Comparison of ENCODE assay signal across 20 cellular contexts in the genomic region with DNA sequence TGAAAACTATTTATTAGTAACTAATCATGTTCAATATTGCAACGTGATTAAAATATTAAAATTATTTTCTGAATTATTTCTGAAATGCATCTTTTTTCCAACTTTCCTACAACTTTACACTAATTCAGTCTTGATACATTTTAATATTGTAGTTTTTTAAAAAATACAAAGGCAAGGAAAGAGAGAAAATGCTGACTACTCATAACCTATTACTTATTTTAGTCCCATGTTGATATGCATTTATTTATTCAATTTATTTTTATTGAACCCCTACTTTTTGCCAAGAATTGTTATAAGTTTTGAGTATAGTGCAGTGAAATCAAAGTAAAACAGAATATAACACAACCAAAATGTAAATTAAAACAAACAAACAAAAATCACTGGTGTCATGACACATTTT.
DNase-seq lines count a peak whose midpoint lies in the region; ATAC-seq, FAIRE-seq and TF ChIP-seq lines count a peak whose summit lies in the region.
"Had no signal": no experiment of that assay in that cellular context is flagged by ENCODE, and none has a peak within 500 bp of the region (broad histone marks: within the 10 kb centered on the region; RNA-seq: fewer than 3 reads in every experiment).

No MANE protein-coding gene starts in this region.

- TF ChIP-seq POLR2A in HepG2 (IDR thresholded peaks at IDR 0.05; ENCODE audit: insufficient read depth in 1 of 2, low read depth in 2 of 2, low read length in 2 of 2) (no peak), right lobe of liver (IDR thresholded peaks at IDR 0.05) (no peak), IMR-90 (IDR thresholded peaks at IDR 0.05; ENCODE audit: low read depth, low read length) (no peak)

- dilution Hi-C loops in IMR-90 (cut with HindIII; ENCODE audit: low sequenced_read_pairs, unreplicated experiment), result no loop called here

- H3K4me1 ChIP-seq in HepG2 (ENCODE audit: insufficient read depth, low read length) (no peaks in the 10 kb centered on the region), right lobe of liver (no peaks in the 10 kb centered on the region), IMR-90 (ENCODE audit: control insufficient read depth, insufficient read depth, low read length) (no peaks in the 10 kb centered on the region)
- H3K4me1 ChIP-seq: BLaER1 treated with 17β-estradiol and CSF1 and Interleukin-3, amounts not matched to agents 10 nM and 100 nM; Caco-2 had no signal

- no peak overlapping the region for H2AK5ac ChIP-seq in IMR-90 (ENCODE audit: low read depth, low read length)

- no peak overlapping the region for H3K56ac ChIP-seq in IMR-90 (ENCODE audit: extremely low read depth, insufficient read depth, low read length)

- H4K20me1 ChIP-seq in HepG2 (ENCODE audit: insufficient read depth, low read length) (no peaks in the 10 kb centered on the region), IMR-90 (ENCODE audit: insufficient read depth, low read length) (no peaks in the 10 kb centered on the region)
- H4K20me1 ChIP-seq: BLaER1 treated with 17β-estradiol and CSF1 and Interleukin-3, amounts not matched to agents 10 nM and 100 nM had no signal

- H3K4me3 ChIP-seq in HepG2 (replicated peaks in 1 of 3; ENCODE audit: insufficient read depth in 1 of 3, low read depth in 2 of 3, low read length in 3 of 3) (no peak overlapping the region), right lobe of liver (no peak overlapping the region), IMR-90 (ENCODE audit: insufficient read depth, low read depth, low read length) (no peak overlapping the region)
- H3K4me3 ChIP-seq: BLaER1 treated with 17β-estradiol and CSF1 and Interleukin-3, amounts not matched to agents 10 nM and 100 nM had no signal

- no peak for TF ChIP-seq RAD21 in HepG2 (CRISPR knock-in tag; IDR thresholded peaks at IDR 0.05)
- TF ChIP-seq RAD21 in IMR-90 (IDR thresholded peaks at IDR 0.05; ENCODE audit: low read length), result no peak

- DNase-seq in HepG2 (ENCODE audit: low spot score) (no peak), right lobe of liver (no peak), IMR-90 (no peak), activated gamma-delta T cell (lab: John Stamatoyannopoulos, UW) (no peak)
- no peak for DNase-seq in activated T-helper 2 cell treated with anti-CD3 and anti-CD28 coated beads, Interferon-gamma antibody, Interleukin-2, Interleukin-4, amounts not matched to agents 10 μg/mL and 5 μg/mL and 100 μg/mL, durations not matched to agents 14 hours and 24 hours and 36 hours (ENCODE audit: low spot score)
- DNase-seq: AML-193; Caco-2; Calu3; CD4-positive, alpha-beta T cell; CD8-positive, alpha-beta T cell; DMS79 treated with DMSO at 0.1 percent for 48 hours; GF-D8 had no signal

- H3K36me3 ChIP-seq in HepG2 (replicated peaks in 1 of 2; ENCODE audit: control insufficient read depth in 1 of 2, insufficient read depth in 2 of 2, low read length in 2 of 2) (no peaks in the 10 kb centered on the region), right lobe of liver (no peaks in the 10 kb centered on the region), IMR-90 (ENCODE audit: control insufficient read depth, insufficient read depth, low read length) (no peaks in the 10 kb centered on the region)
- H3K36me3 ChIP-seq: BLaER1 treated with 17β-estradiol and CSF1 and Interleukin-3, amounts not matched to agents 10 nM and 100 nM had no signal

- TF ChIP-seq CTCF in HepG2 (CRISPR knock-in tag; IDR thresholded peaks at IDR 0.05) (no peak), right lobe of liver (IDR thresholded peaks at IDR 0.05) (no peak), IMR-90 (conservative IDR thresholded peaks at IDR 0.05; ENCODE audit: low read depth, low read length) (no peak)

- 1% methylated on average over 1 of the region's 1 CpG for WGBS in HepG2 (ENCODE audit: low lambda C conversion rate)
- 57% methylated on average over 1 of the region's 1 CpG for WGBS in right lobe of liver (ENCODE audit: insufficient coverage, low coverage, low lambda C conversion rate, missing lambda C conversion rate)
- WGBS in IMR-90 (ENCODE audit: extremely low coverage in 2 of 2, insufficient read length in 1 of 2), 2 experiments, result no CpG with 5 or more reads among the region's 1 CpG

- H3K27ac Mint-ChIP-seq in activated T-helper 2 cell treated with anti-CD3 and anti-CD28 coated beads, Interferon-gamma antibody, Interleukin-2, Interleukin-4, amounts not matched to agents 10 μg/mL and 5 μg/mL and 100 μg/mL, durations not matched to agents 14 hours and 24 hours and 36 hours, result no peak overlapping the region
- H3K27ac Mint-ChIP-seq: B cell; CD4-positive, alpha-beta T cell; CD8-positive, alpha-beta T cell had no signal

- peaks cover 45% of the 10 kb centered on the region for H3K9me3 Mint-ChIP-seq in activated T-helper 2 cell treated with anti-CD3 and anti-CD28 coated beads, Interferon-gamma antibody, Interleukin-2, Interleukin-4, amounts not matched to agents 10 μg/mL and 5 μg/mL and 100 μg/mL, durations not matched to agents 14 hours and 24 hours and 36 hours

- H4K5ac ChIP-seq in IMR-90 (ENCODE audit: low read depth, low read length), result no peak overlapping the region

- H2AFZ ChIP-seq in HepG2 (ENCODE audit: low read length), result no peak overlapping the region
- H2AFZ ChIP-seq in IMR-90 (replicated peaks; ENCODE audit: low read length, poor library complexity), result no peak overlapping the region

- H3K79me1 ChIP-seq in IMR-90 (ENCODE audit: low read depth in 1 of 2, low read length in 2 of 2), result no peaks in the 10 kb centered on the region

- no peak overlapping the region for H4K91ac ChIP-seq in IMR-90 (ENCODE audit: insufficient read depth, low read depth, low read length)

- H4K8ac ChIP-seq in IMR-90 (ENCODE audit: low read depth in 2 of 2, low read length in 2 of 2), result no peak overlapping the region

- H3K23ac ChIP-seq in IMR-90 (ENCODE audit: low read depth, low read length), result no peak overlapping the region

- no peak overlapping the region for H3K4ac ChIP-seq in IMR-90 (ENCODE audit: low read depth, low read length)

- no peak overlapping the region for H3K4me2 ChIP-seq in HepG2 (ENCODE audit: low read depth, low read length)
- H3K4me2 ChIP-seq in IMR-90 (ENCODE audit: low read depth, low read length), result no peak overlapping the region
- H3K4me2 ChIP-seq: BLaER1 treated with 17β-estradiol and CSF1 and Interleukin-3, amounts not matched to agents 10 nM and 100 nM had no signal

- H3K18ac ChIP-seq in IMR-90 (ENCODE audit: low read depth, low read length), result no peak overlapping the region

- no peak overlapping the region for H2BK120ac ChIP-seq in IMR-90 (ENCODE audit: low read depth, low read length)

- no peaks in the 10 kb centered on the region for H3K36me3 Mint-ChIP-seq in activated T-helper 2 cell treated with anti-CD3 and anti-CD28 coated beads, Interferon-gamma antibody, Interleukin-2, Interleukin-4, amounts not matched to agents 10 μg/mL and 5 μg/mL and 100 μg/mL, durations not matched to agents 14 hours and 24 hours and 36 hours (ENCODE audit: low read depth)
- H3K36me3 Mint-ChIP-seq: CD8-positive, alpha-beta T cell had no signal

- BruUV-seq in HepG2 (replicated peaks; lab: Mats Ljungman, UMichigan) (no TSS peak), IMR-90 (replicated peaks; lab: Mats Ljungman, UMichigan) (no TSS peak)

- H2BK20ac ChIP-seq in IMR-90 (ENCODE audit: low read depth, low read length), result no peak overlapping the region

- intact Hi-C loops in HepG2 (cut with micrococcal nuclease; ENCODE audit: unreplicated experiment), result no loop called here
- intact Hi-C loops in right lobe of liver (cut with DNase I), result no loop called here
- intact Hi-C loops in IMR-90 (cut with micrococcal nuclease), result no loop called here
- intact Hi-C loops in activated T-helper 2 cell treated with anti-CD3 and anti-CD28 coated beads, Interferon-gamma antibody, Interleukin-2, Interleukin-4, amounts not matched to agents 10 μg/mL and 5 μg/mL and 100 μg/mL, durations not matched to agents 14 hours and 24 hours and 36 hours (cut with micrococcal nuclease), result no loop called here

- CTCF ChIA-PET in HepG2 (lab: Yijun Ruan, JAX; ENCODE audit: low intra/inter-chr PET ratio, low total read pairs), result no interaction called here
- CTCF ChIA-PET in IMR-90 (lab: Yijun Ruan, JAX), result no interaction called here

- no peaks in the 10 kb centered on the region for H3K27me3 ChIP-seq in HepG2 (ENCODE audit: control insufficient read depth in 1 of 2, insufficient read depth in 2 of 2, low read length in 2 of 2)
- no peaks in the 10 kb centered on the region for H3K27me3 ChIP-seq in right lobe of liver
- H3K27me3 ChIP-seq in IMR-90 (ENCODE audit: control insufficient read depth, insufficient read depth, low read length), result no peaks in the 10 kb centered on the region
- H3K27me3 ChIP-seq: BLaER1 treated with 17β-estradiol and CSF1 and Interleukin-3, amounts not matched to agents 10 nM and 100 nM had no signal

- FAIRE-seq in HepG2 (lab: Jason Lieb, UNC), result no peak
- FAIRE-seq: D721Med, G401.6, GM12891, GM19239 had no signal

- in situ Hi-C loops in HepG2 (cut with HindIII; ENCODE audit: extremely low pct_ligation_motif_present, low pct_unique_long_range_greater_than_20kb), result no loop called here
- in situ Hi-C loops in IMR-90 (cut with MboI; ENCODE audit: low sequenced_read_pairs), result no loop called here

- no peaks in the 10 kb centered on the region for H3K27me3 Mint-ChIP-seq in activated T-helper 2 cell treated with anti-CD3 and anti-CD28 coated beads, Interferon-gamma antibody, Interleukin-2, Interleukin-4, amounts not matched to agents 10 μg/mL and 5 μg/mL and 100 μg/mL, durations not matched to agents 14 hours and 24 hours and 36 hours (ENCODE audit: low read depth)
- H3K27me3 Mint-ChIP-seq: B cell; CD4-positive, alpha-beta T cell had no signal

- H2BK15ac ChIP-seq in IMR-90 (ENCODE audit: low read depth, low read length), result no peak overlapping the region

- no peak overlapping the region for H2AK9ac ChIP-seq in IMR-90 (replicated peaks; ENCODE audit: low read depth, low read length, poor library complexity)

- TF ChIP-seq EP300 in HepG2 (IDR thresholded peaks at IDR 0.05; ENCODE audit: low read depth in 2 of 2, low read length in 2 of 2) (no peak), HepG2 (CRISPR knock-in tag; IDR thresholded peaks at IDR 0.05; ENCODE audit: borderline replicate concordance) (no peak)

- no peak for ATAC-seq in HepG2
- ATAC-seq in right lobe of liver, result no peak
- no peak for ATAC-seq in IMR-90 (ENCODE audit: low read depth)
- ATAC-seq: CD8-positive, alpha-beta T cell had no signal

- no peaks in the 10 kb centered on the region for H3K79me2 ChIP-seq in HepG2 (ENCODE audit: insufficient read depth, low read length)

- H3K9me3 ChIP-seq in HepG2 (ENCODE audit: low read length) (peaks cover 32% of the 10 kb centered on the region), right lobe of liver (no peaks in the 10 kb centered on the region), IMR-90 (ENCODE audit: control insufficient read depth, insufficient read depth, low read length) (peaks cover 2% of the 10 kb centered on the region)
- H3K9me3 ChIP-seq: BLaER1 treated with 17β-estradiol and CSF1 and Interleukin-3, amounts not matched to agents 10 nM and 100 nM; Caco-2 had no signal

- no peak overlapping the region for H3K4me3 Mint-ChIP-seq in activated T-helper 2 cell treated with anti-CD3 and anti-CD28 coated beads, Interferon-gamma antibody, Interleukin-2, Interleukin-4, amounts not matched to agents 10 μg/mL and 5 μg/mL and 100 μg/mL, durations not matched to agents 14 hours and 24 hours and 36 hours (ENCODE audit: low read depth)
- H3K4me3 Mint-ChIP-seq: B cell; CD4-positive, alpha-beta T cell; CD8-positive, alpha-beta T cell had no signal

- no peak overlapping the region for H2BK5ac ChIP-seq in IMR-90 (ENCODE audit: low read depth, low read length, poor library complexity, severe bottlenecking)

- H3K9me1 ChIP-seq in IMR-90 (ENCODE audit: insufficient read depth, low read length), result no peaks in the 10 kb centered on the region

- H3K9ac ChIP-seq in HepG2 (ENCODE audit: insufficient read depth, low read depth, low read length) (no peak overlapping the region), IMR-90 (ENCODE audit: low read depth, low read length) (no peak overlapping the region)
- H3K9ac ChIP-seq: BLaER1 treated with 17β-estradiol and CSF1 and Interleukin-3, amounts not matched to agents 10 nM and 100 nM had no signal

- no peaks in the 10 kb centered on the region for H3K4me1 Mint-ChIP-seq in activated T-helper 2 cell treated with anti-CD3 and anti-CD28 coated beads, Interferon-gamma antibody, Interleukin-2, Interleukin-4, amounts not matched to agents 10 μg/mL and 5 μg/mL and 100 μg/mL, durations not matched to agents 14 hours and 24 hours and 36 hours (ENCODE audit: low read depth)
- H3K4me1 Mint-ChIP-seq: B cell had no signal

- H3K27ac ChIP-seq in HepG2 (ENCODE audit: extremely low read length, insufficient read depth, low read length) (no peak overlapping the region), right lobe of liver (no peak overlapping the region), IMR-90 (ENCODE audit: insufficient read depth, low read length) (no peak overlapping the region)
- H3K27ac ChIP-seq: 22Rv1; BLaER1 treated with 17β-estradiol and CSF1 and Interleukin-3, amounts not matched to agents 10 nM and 100 nM; C4-2B had no signal

- POLR2A ChIA-PET in HepG2 (lab: Yijun Ruan, JAX), result no interaction called here
- POLR2A ChIA-PET in IMR-90 (lab: Charles Lee; ENCODE audit: unreplicated experiment), result no interaction called here

- no peak overlapping the region for H3K14ac ChIP-seq in IMR-90 (replicated peaks; ENCODE audit: low read depth, low read length)
